Comparison of ENCODE assay signal across 22 cellular contexts in genomic region chr6:39018103-39018502, GRCh38. TPM values are rescaled to one million over a fixed set of nuclear protein-coding genes. Genes with fewer than 3 reads are reported as not detected.
"Had no signal": no experiment of that assay in that cellular context is flagged by ENCODE, and none has a peak within 500 bp of the region (broad histone marks: within the 10 kb centered on the region; RNA-seq: fewer than 3 reads in every experiment).

No MANE protein-coding gene starts in this region.

- FAIRE-seq: TTC549 had no signal

- H3K27ac Mint-ChIP-seq: activated naive CD4-positive, alpha-beta T cell treated with anti-CD3 and anti-CD28 coated beads, Interleukin-2, amount 50 U/mL, for 24 hours; activated T-cell treated with anti-CD3 and anti-CD28 coated beads, Interleukin-2, amount 50 U/mL, for 72 hours; endodermal cell; naive thymus-derived CD4-positive, alpha-beta T cell; neural progenitor cell; stimulated activated effector memory CD8-positive, alpha-beta T cell treated with anti-CD3 and anti-CD28 coated beads, Interleukin-12 subunit alpha, Interleukin-12 subunit beta, amount 100 ng/mL, for 72 hours; T-helper 2 cell treated with Interferon-gamma antibody and Interleukin-4, amounts not matched to agents 5 μg/mL and 100 μg/mL, for 36 hours had no signal

- H3K27me3 ChIP-seq: adrenal gland, neural progenitor cell, upper lobe of right lung had no signal

- H3K4me3 Mint-ChIP-seq: activated naive CD4-positive, alpha-beta T cell treated with anti-CD3 and anti-CD28 coated beads, Interleukin-2, amount 50 U/mL, for 24 hours; activated T-cell treated with anti-CD3 and anti-CD28 coated beads, Interleukin-2, amount 50 U/mL, for 72 hours; endodermal cell; naive thymus-derived CD4-positive, alpha-beta T cell; neural progenitor cell; stimulated activated effector memory CD8-positive, alpha-beta T cell treated with anti-CD3 and anti-CD28 coated beads, Interleukin-12 subunit alpha, Interleukin-12 subunit beta, amount 100 ng/mL, for 72 hours; T-helper 2 cell treated with Interferon-gamma antibody and Interleukin-4, amounts not matched to agents 5 μg/mL and 100 μg/mL, for 36 hours had no signal

- H3K4me1 ChIP-seq: adrenal gland, neural progenitor cell, prostate gland, upper lobe of right lung had no signal

- H3K9me3 Mint-ChIP-seq: activated naive CD4-positive, alpha-beta T cell treated with anti-CD3 and anti-CD28 coated beads, Interleukin-2, amount 50 U/mL, for 24 hours; stimulated activated effector memory CD8-positive, alpha-beta T cell treated with anti-CD3 and anti-CD28 coated beads, Interleukin-12 subunit alpha, Interleukin-12 subunit beta, amount 100 ng/mL, for 72 hours; T-helper 2 cell treated with Interferon-gamma antibody and Interleukin-4, amounts not matched to agents 5 μg/mL and 100 μg/mL, for 36 hours had no signal

- H3K36me3 ChIP-seq: adrenal gland, neural progenitor cell, prostate gland, thoracic aorta, upper lobe of right lung had no signal

- H3K9me3 ChIP-seq: adrenal gland, prostate gland, thoracic aorta, upper lobe of right lung had no signal

- H3K4me3 ChIP-seq: adrenal gland, neural progenitor cell, prostate gland, thoracic aorta, upper lobe of right lung had no signal

- H3K27ac ChIP-seq: adrenal gland, epithelial cell of prostate, neural progenitor cell, prostate gland, thoracic aorta, upper lobe of right lung had no signal

- ATAC-seq: activated T-cell treated with anti-CD3 and anti-CD28 coated beads, Interleukin-2, amount 50 U/mL, for 72 hours; naive thymus-derived CD4-positive, alpha-beta T cell; sciatic nerve; stimulated activated effector memory CD8-positive, alpha-beta T cell treated with anti-CD3 and anti-CD28 coated beads, Interleukin-12 subunit alpha, Interleukin-12 subunit beta, amount 100 ng/mL, for 72 hours; upper lobe of right lung had no signal

- DNase-seq: activated CD4-positive, alpha-beta T cell treated with anti-CD3 and anti-CD28 coated beads, Interleukin-2, amount 50 U/mL, for 4 hours; activated gamma-delta T cell; activated T-cell treated with anti-CD3 and anti-CD28 coated beads, Interleukin-2, amount 50 U/mL, for 72 hours; adrenal gland; endodermal cell; foreskin melanocyte; mesendoderm; naive thymus-derived CD4-positive, alpha-beta T cell; stimulated activated CD4-positive, alpha-beta T cell treated with anti-CD3 and anti-CD28 coated beads, Interleukin-4, amount 100 ng/mL, for 24 hours; upper lobe of right lung had no signal

- H3K36me3 Mint-ChIP-seq: activated naive CD4-positive, alpha-beta T cell treated with anti-CD3 and anti-CD28 coated beads, Interleukin-2, amount 50 U/mL, for 24 hours; naive thymus-derived CD4-positive, alpha-beta T cell; neural progenitor cell; stimulated activated effector memory CD8-positive, alpha-beta T cell treated with anti-CD3 and anti-CD28 coated beads, Interleukin-12 subunit alpha, Interleukin-12 subunit beta, amount 100 ng/mL, for 72 hours had no signal

- H3K4me1 Mint-ChIP-seq: activated naive CD4-positive, alpha-beta T cell treated with anti-CD3 and anti-CD28 coated beads, Interleukin-2, amount 50 U/mL, for 24 hours; endodermal cell; neural progenitor cell; stimulated activated effector memory CD8-positive, alpha-beta T cell treated with anti-CD3 and anti-CD28 coated beads, Interleukin-12 subunit alpha, Interleukin-12 subunit beta, amount 100 ng/mL, for 72 hours had no signal

RNA-seq across cellular contexts. Expression of gene GLP1R, which starts 30.5 kb away (rescaled TPM):
- total RNA-seq: dermis microvascular lymphatic vessel endothelial cell; liver; naive thymus-derived CD4-positive, alpha-beta T cell; osteoblast; thoracic aorta; upper lobe of right lung had no signal
- polyA plus RNA-seq: liver; naive thymus-derived CD4-positive, alpha-beta T cell had no signal
